23 cellular contexts compared by ENCODE assay signal in the genomic region with DNA sequence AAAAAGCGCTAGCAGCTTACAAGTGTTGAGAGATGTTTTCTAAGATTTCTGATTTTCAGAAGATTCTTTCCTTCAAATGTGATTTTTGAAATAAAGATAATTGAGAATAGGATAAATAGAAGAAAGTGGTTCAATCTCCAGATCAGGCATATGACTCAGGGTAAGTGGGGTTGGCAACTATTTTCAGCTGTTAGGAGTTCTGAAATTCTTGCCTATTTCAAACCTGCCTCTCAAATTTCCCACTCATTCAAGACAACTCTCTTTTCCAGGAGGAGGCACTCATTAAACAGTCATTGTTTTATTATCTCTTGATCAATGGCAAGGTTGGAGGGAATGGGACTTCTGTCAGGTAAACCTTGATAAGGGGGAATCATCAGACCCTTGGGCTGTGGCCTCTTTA.
"Had no signal": no experiment of that assay in that cellular context is flagged by ENCODE, and none has a peak within 500 bp of the region (broad histone marks: within the 10 kb centered on the region; RNA-seq: fewer than 3 reads in every experiment).

No MANE protein-coding gene starts in this region.

- H3K4me1 ChIP-seq: colonic mucosa, esophagus muscularis mucosa, esophagus squamous epithelium, gastrocnemius medialis, gastroesophageal sphincter, heart left ventricle had no signal

- H3K4me3 ChIP-seq: colonic mucosa, coronary artery, dorsolateral prefrontal cortex, esophagus muscularis mucosa, esophagus squamous epithelium, gastrocnemius medialis, gastroesophageal sphincter, heart left ventricle had no signal

- H3K4me3 Mint-ChIP-seq: dendritic cell treated with granulocyte-macrophage colony-stimulating factor and Interleukin-4, amounts not matched to agents 40 ng/mL and 50 ng/mL, for 4 days; effector memory CD8-positive, alpha-beta T cell; endodermal cell had no signal

- H3K27me3 Mint-ChIP-seq: dendritic cell treated with granulocyte-macrophage colony-stimulating factor and Interleukin-4, amounts not matched to agents 40 ng/mL and 50 ng/mL, for 4 days; effector memory CD8-positive, alpha-beta T cell had no signal

- H3K9me3 ChIP-seq: colonic mucosa, esophagus muscularis mucosa, gastrocnemius medialis, gastroesophageal sphincter, heart left ventricle had no signal

- H3K27ac Mint-ChIP-seq: dendritic cell treated with granulocyte-macrophage colony-stimulating factor and Interleukin-4, amounts not matched to agents 40 ng/mL and 50 ng/mL, for 4 days; effector memory CD8-positive, alpha-beta T cell; endodermal cell had no signal

- H3K36me3 ChIP-seq: colonic mucosa, esophagus muscularis mucosa, esophagus squamous epithelium, gastrocnemius medialis, gastroesophageal sphincter, heart left ventricle had no signal

- DNase-seq: colonic mucosa; cortex of kidney; dermis blood vessel endothelial cell; dorsolateral prefrontal cortex; effector CD4-positive, alpha-beta T cell; effector CD8-positive, alpha-beta T cell; effector memory CD4-positive, alpha-beta T cell; effector memory CD8-positive, alpha-beta T cell; endodermal cell; erythroblast; esophagus squamous epithelium; foreskin fibroblast; foreskin keratinocyte; foreskin melanocyte; gastrocnemius medialis; glutamatergic neuron; heart left ventricle had no signal

- H3K27me3 ChIP-seq: colonic mucosa, dorsolateral prefrontal cortex, esophagus muscularis mucosa, esophagus squamous epithelium, foreskin keratinocyte, gastrocnemius medialis, gastroesophageal sphincter, heart left ventricle had no signal

- H3K27ac ChIP-seq: colonic mucosa, coronary artery, epithelial cell of prostate, esophagus muscularis mucosa, esophagus squamous epithelium, foreskin keratinocyte, gastrocnemius medialis, gastroesophageal sphincter, heart left ventricle had no signal

- ATAC-seq: effector memory CD8-positive, alpha-beta T cell; esophagus mucosa; foreskin keratinocyte; gastrocnemius medialis; gastroesophageal sphincter; heart left ventricle had no signal
